ENCODE assay signal across 8 cellular contexts in the genomic region with DNA sequence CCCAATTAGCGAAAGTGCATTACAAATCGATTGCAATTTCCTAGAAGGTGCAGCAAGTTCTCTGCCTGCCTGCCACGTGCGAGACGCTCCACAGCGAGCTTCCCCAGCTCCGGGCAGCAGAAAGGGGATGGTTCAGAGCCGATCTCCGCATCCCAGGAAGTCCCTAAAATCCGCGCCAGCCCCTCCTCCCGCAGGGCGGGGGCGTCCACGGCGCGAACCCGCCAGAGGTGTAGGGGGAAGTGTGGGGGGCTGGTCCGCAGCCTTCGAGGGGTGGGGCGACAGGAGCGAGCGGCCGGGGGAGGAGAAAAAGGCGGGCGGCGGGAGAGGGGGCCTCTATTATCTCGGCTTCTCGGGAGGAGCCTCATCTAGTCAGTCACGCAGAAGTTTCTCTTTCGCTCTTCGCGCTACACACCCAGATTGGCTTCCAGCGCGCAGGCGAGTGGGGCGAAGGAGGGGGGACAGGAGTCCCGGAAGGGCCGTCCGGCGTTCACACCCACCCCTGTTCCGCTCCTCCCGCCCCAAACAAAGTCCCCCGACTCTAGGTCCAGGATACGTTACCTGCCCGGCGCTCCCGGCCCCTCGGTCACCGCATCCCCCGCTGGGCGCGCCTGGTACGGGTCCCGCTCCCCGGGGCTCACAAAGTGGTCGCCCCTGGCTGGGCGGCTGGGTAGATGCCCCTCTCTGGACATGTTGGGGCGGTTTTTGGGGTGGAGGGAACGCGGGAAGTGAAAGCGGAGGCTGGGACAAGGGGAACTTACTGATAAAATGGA. TPM values are rescaled to one million over a fixed set of nuclear protein-coding genes. Genes with fewer than 3 reads are reported as not detected.
DNase-seq lines count a peak whose midpoint lies in the region; TF ChIP-seq lines count a peak whose summit lies in the region.

No MANE protein-coding gene starts in this region.

- H3K4me3 ChIP-seq in Loucy (ENCODE audit: low read length, poor library complexity, severe bottlenecking) (peak overlapping the region; percentile 94), neutrophil (ENCODE audit: low read depth in 1 of 2, low read length in 1 of 2) (peak overlapping the region; percentile 71 to 92), suprapubic skin (peak overlapping the region; percentile 95)

- no peak overlapping the region for H2AK5ac ChIP-seq in H9 (ENCODE audit: insufficient read length, low read length)

- H3K4me2 ChIP-seq in H9 (ENCODE audit: insufficient read depth, insufficient read length, low read length): peak overlapping the region; percentile 63
- H3K4me2 ChIP-seq in Loucy (ENCODE audit: low read depth, low read length, poor library complexity, severe bottlenecking): peak overlapping the region; percentile 84

- H3K4ac ChIP-seq in H9 (ENCODE audit: low read depth, low read length): no peak overlapping the region; the same call in 1 of the 2 replicates

- H3K27me3 Mint-ChIP-seq in H9 (ENCODE audit: low read depth): peaks cover 8% of the 10 kb centered on the region; the same call in 1 of the 2 replicates

- TF ChIP-seq CTCF in H9 (conservative IDR thresholded peaks at IDR 0.05) (no peak), Loucy (conservative IDR thresholded peaks at IDR 0.05; ENCODE audit: low read length) (no peak), neutrophil (IDR thresholded peaks at IDR 0.05) (no peak), suprapubic skin (IDR thresholded peaks at IDR 0.05) (no peak)

- no peak overlapping the region for H2BK20ac ChIP-seq in H9 (ENCODE audit: low read depth, low read length, poor library complexity, severe bottlenecking)

- peak overlapping the region; percentile 74 for H3K14ac ChIP-seq in H9 (ENCODE audit: insufficient read depth, low read length)

- H4K20me1 ChIP-seq in H9 (ENCODE audit: control insufficient read depth, insufficient read depth, insufficient read length): no peaks in the 10 kb centered on the region
- no peaks in the 10 kb centered on the region for H4K20me1 ChIP-seq in Loucy (ENCODE audit: insufficient read depth, low read length, poor library complexity, severe bottlenecking)

- peak overlapping the region; percentile 41 for H3K27ac ChIP-seq in H9 (ENCODE audit: insufficient read length, low read depth, low read length)
- H3K27ac ChIP-seq in neutrophil: peak overlapping the region; percentile 96
- peak overlapping the region; percentile 100 for H3K27ac ChIP-seq in suprapubic skin

- TF ChIP-seq POLR2A in suprapubic skin (IDR thresholded peaks at IDR 0.05): peak in 1 of 2 donors; percentile 92

- H3K9me3 Mint-ChIP-seq in H9: no peaks in the 10 kb centered on the region

- no peak overlapping the region for H3T11ph ChIP-seq in H9 (ENCODE audit: low read length)

- no peaks in the 10 kb centered on the region for H3K36me3 ChIP-seq in Loucy (ENCODE audit: insufficient read depth, low read length)
- no peaks in the 10 kb centered on the region for H3K36me3 ChIP-seq in neutrophil
- no peaks in the 10 kb centered on the region for H3K36me3 ChIP-seq in suprapubic skin

- H3K4me3 Mint-ChIP-seq in H9: peak overlapping the region; percentile 89 to 90

- DNase-seq in G401 (ENCODE audit: low spot score) (peak; percentile 76), H9 (peak; percentile 86), SIG-M5 treated with dmso at 0.1 percent for 504 hours (lab: John Stamatoyannopoulos, UW; ENCODE audit: unreplicated experiment) (peak; percentile 95), foreskin melanocyte (peak; percentile 94), suprapubic skin (ENCODE audit: low spot score in 2 of 2) (peak; percentile 95 to 97)
- peak; percentile 58 to 73 (median 66) for DNase-seq in activated naive CD4-positive, alpha-beta T cell (lab: John Stamatoyannopoulos, UW)

- H2BK120ac ChIP-seq in H9 (ENCODE audit: low read depth, low read length, poor library complexity, severe bottlenecking): no peak overlapping the region

- H3K79me1 ChIP-seq in H9 (ENCODE audit: insufficient read depth, low read depth, low read length, poor library complexity, severe bottlenecking): no peaks in the 10 kb centered on the region

- H2BK15ac ChIP-seq in H9 (ENCODE audit: low read depth, low read length): no peak overlapping the region

- no peak overlapping the region for H4K5ac ChIP-seq in H9 (ENCODE audit: insufficient read length, low read depth, low read length)

- no peak overlapping the region for H2BK12ac ChIP-seq in H9 (ENCODE audit: insufficient read length, low read depth, low read length)

- peaks cover 40 to 44% of the 10 kb centered on the region in 2 experiments for H3K4me1 Mint-ChIP-seq in H9

- no peaks in the 10 kb centered on the region for H3K9me2 ChIP-seq in Loucy (replicated peaks; ENCODE audit: low read depth, low read length)

- no peaks in the 10 kb centered on the region for H3K79me2 ChIP-seq in H9 (ENCODE audit: insufficient read depth, low read length)
- peaks cover 35% of the 10 kb centered on the region for H3K79me2 ChIP-seq in Loucy (ENCODE audit: insufficient read depth, low read length)

- H3K9ac ChIP-seq in H9 (ENCODE audit: extremely low read depth, insufficient read length, low read length) (peak overlapping the region; percentile 69), Loucy (ENCODE audit: low read depth, low read length, poor library complexity, severe bottlenecking) (peak overlapping the region; percentile 99)

- no peaks in the 10 kb centered on the region for H3K27me3 ChIP-seq in H9 (ENCODE audit: insufficient read depth, low read length)
- H3K27me3 ChIP-seq in Loucy (ENCODE audit: insufficient read depth, low read length, poor library complexity, severe bottlenecking): peaks cover 3% of the 10 kb centered on the region
- H3K27me3 ChIP-seq in neutrophil: peaks cover 17% of the 10 kb centered on the region
- no peaks in the 10 kb centered on the region for H3K27me3 ChIP-seq in suprapubic skin

- H3K18ac ChIP-seq in H9 (ENCODE audit: insufficient read length, low read depth, low read length): peak overlapping the region; percentile 91

- H3K27ac Mint-ChIP-seq in H9: peak overlapping the region; percentile 95 to 98 (median 96)

- H3K36me3 Mint-ChIP-seq in H9 (ENCODE audit: insufficient read depth in 1 of 3, low read depth in 3 of 3): no peaks in the 10 kb centered on the region; a peak in 1 of 7 replicates

- no CpG with 5 or more reads among the region's 62 CpGs for WGBS in H9 (ENCODE audit: extremely low coverage, insufficient read length, low lambda C conversion rate)
- 0% methylated on average over 43 of the region's 62 CpGs for WGBS in suprapubic skin

- no peak for TF ChIP-seq EP300 in suprapubic skin (IDR thresholded peaks at IDR 0.05)

- in situ Hi-C loops in G401 (cut with HindIII; ENCODE audit: low sequenced_read_pairs): no loop called here

- no peak overlapping the region for H4K8ac ChIP-seq in H9 (replicated peaks; ENCODE audit: insufficient read length, low read depth, low read length)

- no peak overlapping the region for H2BK5ac ChIP-seq in H9 (ENCODE audit: insufficient read length, low read length)

- H3K9me3 ChIP-seq in H9 (ENCODE audit: control insufficient read depth, low read depth, low read length) (no peaks in the 10 kb centered on the region), Loucy (ENCODE audit: insufficient read depth, low read depth, low read length) (no peaks in the 10 kb centered on the region), neutrophil (no peaks in the 10 kb centered on the region), suprapubic skin (no peaks in the 10 kb centered on the region)

- no peak overlapping the region for H3K56ac ChIP-seq in H9 (ENCODE audit: insufficient read length, low read depth, low read length)

- no peak overlapping the region for H3K23ac ChIP-seq in H9 (ENCODE audit: insufficient read length, low read depth, low read length)

- peaks cover 7% of the 10 kb centered on the region for H3K23me2 ChIP-seq in H9 (ENCODE audit: insufficient read length, low read depth, low read length, poor library complexity, severe bottlenecking)

- no peak overlapping the region for H4K91ac ChIP-seq in H9 (ENCODE audit: insufficient read length, low read depth, low read length)

- H3K4me1 ChIP-seq in H9 (ENCODE audit: insufficient read depth, low read length): no peaks in the 10 kb centered on the region; the same call in 1 of the 2 replicates
- H3K4me1 ChIP-seq in Loucy (ENCODE audit: insufficient read depth, low read length, poor library complexity, severe bottlenecking): peaks cover 46% of the 10 kb centered on the region
- H3K4me1 ChIP-seq in neutrophil (ENCODE audit: control insufficient read depth in 1 of 2, insufficient read depth in 1 of 2, low read depth in 1 of 2, low read length in 1 of 2): peaks cover 18 to 22% of the 10 kb centered on the region in 2 experiments
- peaks cover 15% of the 10 kb centered on the region for H3K4me1 ChIP-seq in suprapubic skin

- H2AFZ ChIP-seq in H9 (ENCODE audit: low read length) (no peak overlapping the region), Loucy (ENCODE audit: low read length) (peak overlapping the region; percentile 70)

- no peaks in the 10 kb centered on the region; the same call in 1 of the 2 replicates for H3F3A ChIP-seq in Loucy (ENCODE audit: low read depth)

RNA-seq across cellular contexts. Expression of gene NR4A2, which starts 9.1 kb away (rescaled TPM):
- total RNA-seq in G401 (2014; rRNA removed; shearing (Covaris generic)): not detected in 2 replicates
- total RNA-seq in H9 (2021) (1.5 and 2.0 TPM in 2 replicates), suprapubic skin (10 to 100 TPM in 3 of 4 donors, 1 to 10 TPM in 1; 9.5 to 21.7 (median 19.8) TPM)

Comparison
In these comparisons a context has a peak if more than half of its experiments do, and no peak if none do; other contexts are left out.
1. Peak in every context shown above with its lines: DNase-seq, H3K4me3 ChIP-seq and H3K27ac ChIP-seq.
2. H3K27ac ChIP-seq: peak in every context shown above with its lines; median percentile 100 in suprapubic skin; 96 in neutrophil; 41 in H9.